In the genomic region with DNA sequence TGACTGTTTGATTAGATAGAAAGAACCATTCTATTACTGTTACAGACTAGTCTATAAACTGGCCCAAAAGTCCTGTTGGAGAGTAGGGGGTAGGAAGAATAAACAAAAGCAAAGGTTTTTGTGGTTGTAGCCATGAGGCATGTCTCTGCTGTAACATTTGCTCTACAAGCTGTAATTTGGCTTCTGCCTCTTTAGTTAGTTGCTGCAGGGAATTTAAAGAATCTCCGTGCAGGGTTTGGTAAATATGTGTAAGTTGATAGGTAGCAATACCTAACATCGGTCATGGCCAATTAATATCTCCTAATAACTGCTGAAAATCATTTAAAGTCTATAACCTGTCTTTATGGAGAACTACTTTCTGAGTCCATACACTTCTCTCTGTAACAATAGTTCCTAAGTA, we compare ENCODE assay signal across 18 cellular contexts. TPM values are rescaled to one million over a fixed set of nuclear protein-coding genes. Genes with fewer than 3 reads are reported as not detected.
"Had no signal": no experiment of that assay in that cellular context is flagged by ENCODE, and none has a peak within 500 bp of the region (broad histone marks: within the 10 kb centered on the region; RNA-seq: fewer than 3 reads in every experiment).

No MANE protein-coding gene starts in this region.

- H3K27ac ChIP-seq: brain microvascular endothelial cell, ovary, thoracic aorta had no signal

- H3K9me3 ChIP-seq: thoracic aorta had no signal

- H3K27me3 Mint-ChIP-seq: activated CD4-positive, alpha-beta T cell treated with anti-CD3 and anti-CD28 coated beads, Interleukin-2, amount 10 ng/mL, durations not matched to agents 7 days and 5 days; central memory CD8-positive, alpha-beta T cell had no signal

- H3K4me3 Mint-ChIP-seq: activated CD4-positive, alpha-beta T cell treated with anti-CD3 and anti-CD28 coated beads, Interleukin-2, amount 10 ng/mL, durations not matched to agents 7 days and 5 days; activated naive CD8-positive, alpha-beta T cell treated with anti-CD3 and anti-CD28 coated beads for 36 hours; central memory CD8-positive, alpha-beta T cell; stimulated activated effector memory CD8-positive, alpha-beta T cell treated with anti-CD3 and anti-CD28 coated beads, Interleukin-12 subunit alpha, Interleukin-12 subunit beta, amount 100 ng/mL, for 72 hours had no signal

- H3K27me3 ChIP-seq: brain microvascular endothelial cell, ovary had no signal

- H3K4me1 Mint-ChIP-seq: activated CD4-positive, alpha-beta T cell treated with anti-CD3 and anti-CD28 coated beads, Interleukin-2, amount 10 ng/mL, durations not matched to agents 7 days and 5 days; activated naive CD8-positive, alpha-beta T cell treated with anti-CD3 and anti-CD28 coated beads for 36 hours; central memory CD8-positive, alpha-beta T cell; stimulated activated effector memory CD8-positive, alpha-beta T cell treated with anti-CD3 and anti-CD28 coated beads, Interleukin-12 subunit alpha, Interleukin-12 subunit beta, amount 100 ng/mL, for 72 hours had no signal

- DNase-seq: activated CD4-positive, alpha-beta T cell treated with anti-CD3 and anti-CD28 coated beads, Interleukin-2, amount 10 ng/mL, durations not matched to agents 7 days and 5 days; activated CD4-positive, CD25-positive, alpha-beta regulatory T cell; activated CD8-positive, alpha-beta memory T cell treated with anti-CD3 and anti-CD28 coated beads, Interleukin-2, amount 50 U/mL, for 48 hours; activated naive CD8-positive, alpha-beta T cell treated with anti-CD3 and anti-CD28 coated beads for 36 hours; anterior cingulate cortex; brain microvascular endothelial cell; effector CD4-positive, alpha-beta T cell; foreskin melanocyte; ovary; stimulated activated CD4-positive, alpha-beta T cell treated with anti-CD3 and anti-CD28 coated beads, Interleukin-2, amount 100 ng/mL, for 24 hours had no signal

- H3K27ac Mint-ChIP-seq: activated CD4-positive, alpha-beta T cell treated with anti-CD3 and anti-CD28 coated beads, Interleukin-2, amount 10 ng/mL, durations not matched to agents 7 days and 5 days; activated naive CD8-positive, alpha-beta T cell treated with anti-CD3 and anti-CD28 coated beads for 36 hours; stimulated activated effector memory CD8-positive, alpha-beta T cell treated with anti-CD3 and anti-CD28 coated beads, Interleukin-12 subunit alpha, Interleukin-12 subunit beta, amount 100 ng/mL, for 72 hours had no signal

- H3K4me3 ChIP-seq: coronary artery, ovary, thoracic aorta had no signal

- H3K36me3 Mint-ChIP-seq: activated naive CD8-positive, alpha-beta T cell treated with anti-CD3 and anti-CD28 coated beads for 36 hours; stimulated activated effector memory CD8-positive, alpha-beta T cell treated with anti-CD3 and anti-CD28 coated beads, Interleukin-12 subunit alpha, Interleukin-12 subunit beta, amount 100 ng/mL, for 72 hours had no signal

- H3K36me3 ChIP-seq: brain microvascular endothelial cell, ovary, thoracic aorta had no signal

RNA-seq across cellular contexts. Expression of gene FPR3, which starts 13.0 kb away (rescaled TPM):
- total RNA-seq: activated CD4-positive, alpha-beta T cell treated with anti-CD3 and anti-CD28 coated beads, Interleukin-2, amount 10 ng/mL, durations not matched to agents 7 days and 5 days; activated naive CD8-positive, alpha-beta T cell treated with anti-CD3 and anti-CD28 coated beads for 36 hours; endothelial cell of umbilical vein; fibroblast of lung; T-helper 2 cell treated with Interferon-gamma antibody and Interleukin-4, amounts not matched to agents 100 ng/mL and 5 ng/mL, for 36 hours had no signal
- polyA plus RNA-seq: endothelial cell of umbilical vein, fibroblast of lung, neural cell had no signal

RNA-seq across cellular contexts. Expression of gene FPR2, which starts 46.9 kb away (rescaled TPM):
- total RNA-seq: activated CD4-positive, alpha-beta T cell treated with anti-CD3 and anti-CD28 coated beads, Interleukin-2, amount 10 ng/mL, durations not matched to agents 7 days and 5 days; activated naive CD8-positive, alpha-beta T cell treated with anti-CD3 and anti-CD28 coated beads for 36 hours; endothelial cell of umbilical vein; fibroblast of lung; T-helper 2 cell treated with Interferon-gamma antibody and Interleukin-4, amounts not matched to agents 100 ng/mL and 5 ng/mL, for 36 hours had no signal
- polyA plus RNA-seq: endothelial cell of umbilical vein, neural cell had no signal

RNA-seq across cellular contexts. Expression of gene FPR1, which starts 56.2 kb away (rescaled TPM):
- total RNA-seq: activated CD4-positive, alpha-beta T cell treated with anti-CD3 and anti-CD28 coated beads, Interleukin-2, amount 10 ng/mL, durations not matched to agents 7 days and 5 days; activated naive CD8-positive, alpha-beta T cell treated with anti-CD3 and anti-CD28 coated beads for 36 hours; endothelial cell of umbilical vein; fibroblast of lung; T-helper 2 cell treated with Interferon-gamma antibody and Interleukin-4, amounts not matched to agents 100 ng/mL and 5 ng/mL, for 36 hours had no signal
- polyA plus RNA-seq: endothelial cell of umbilical vein, neural cell had no signal
